In genomic region chr12:53299101-53299453, GRCh38 we compare ENCODE assay signal across 8 cellular contexts. TPM values are rescaled to one million over a fixed set of nuclear protein-coding genes. Genes with fewer than 3 reads are reported as not detected.
DNase-seq lines count a peak whose midpoint lies in the region; ATAC-seq and TF ChIP-seq lines count a peak whose summit lies in the region.

No MANE protein-coding gene starts in this region.

- no peaks in the 10 kb centered on the region for H3K9me3 Mint-ChIP-seq in CD8-positive, alpha-beta memory T cell

- peak overlapping the region; percentile 91 to 98 (median 95) for H3K27ac Mint-ChIP-seq in CD8-positive, alpha-beta memory T cell

- no peaks in the 10 kb centered on the region for H3K27me3 Mint-ChIP-seq in CD8-positive, alpha-beta memory T cell

- peaks cover 46% of the 10 kb centered on the region for H3K4me1 ChIP-seq in CD8-positive, alpha-beta memory T cell (ENCODE audit: insufficient read depth, low read length)
- peaks cover 33 to 36% of the 10 kb centered on the region in 2 donors for H3K4me1 ChIP-seq in gastrocnemius medialis

- peaks cover 0 to 73% (median 13%) of the 10 kb centered on the region in 3 donors for H3K36me3 Mint-ChIP-seq in CD8-positive, alpha-beta memory T cell

- CTCF ChIA-PET in CD8-positive, alpha-beta memory T cell (lab: Charles Lee): interaction anchor here (1.0 to 11.3 kb wide), 8 partner anchors 9 to 233 kb away, joined by 3 to 115 read pairs (median 7); partner anchors contain the start of gene AAAS

- ATAC-seq in gastrocnemius medialis: no peak

- no peaks in the 10 kb centered on the region for H3K27me3 ChIP-seq in CD8-positive, alpha-beta memory T cell (ENCODE audit: insufficient read depth, low read length, poor library complexity, severe bottlenecking)
- H3K27me3 ChIP-seq in gastrocnemius medialis: no peaks in the 10 kb centered on the region

- peak overlapping the region; percentile 97 to 99 (median 98) for H3K4me3 Mint-ChIP-seq in CD8-positive, alpha-beta memory T cell

- H3K27ac ChIP-seq in CD8-positive, alpha-beta memory T cell (ENCODE audit: low read depth, low read length): peak overlapping the region; percentile 63
- peak overlapping the region; percentile 67 to 85 (median 76) for H3K27ac ChIP-seq in gastrocnemius medialis

- TF ChIP-seq POLR2A in gastrocnemius medialis (IDR thresholded peaks at IDR 0.05): no peak

- H3K36me3 ChIP-seq in CD8-positive, alpha-beta memory T cell (ENCODE audit: insufficient read depth, low read length): peaks cover 20% of the 10 kb centered on the region
- peaks cover 0 to 24% of the 10 kb centered on the region in 2 donors for H3K36me3 ChIP-seq in gastrocnemius medialis

- POLR2A ChIA-PET in CD8-positive, alpha-beta memory T cell (lab: Charles Lee): interaction anchor here (0.9 to 1.7 kb wide), 7 partner anchors 22 to 202 kb away, joined by 3 to 13 read pairs (median 5); partner anchors contain the start of genes AAAS, CSAD, TARBP2 and ZNF740

- H3K4me1 Mint-ChIP-seq in CD8-positive, alpha-beta memory T cell: peaks cover 65 to 85% (median 78%) of the 10 kb centered on the region in 3 donors

- TF ChIP-seq CTCF in gastrocnemius medialis (IDR thresholded peaks at IDR 0.05 in 4 of 5, conservative IDR thresholded peaks at IDR 0.05 in 1 of 5): no peak

- intact Hi-C loops in gastrocnemius medialis (cut with DNase I; ENCODE audit: low total_unique reads): loop anchor here (1.0 to 5.0 kb wide), 2 partner anchors 22 to 47 kb away; partner anchors contain the start of gene AAAS

- in situ Hi-C loops in gastrocnemius medialis (cut with MboI; ENCODE audit: low sequenced_read_pairs in 4 of 4): no loop called here

- DNase-seq in CD8-positive, alpha-beta memory T cell: peak in 2 of 5 donors; percentile 20 to 65
- DNase-seq in NAMALWA (ENCODE audit: low spot score): peak; percentile 90
- peak; percentile 45 for DNase-seq in activated naive CD4-positive, alpha-beta T cell treated with Interleukin-2 at 50 U/mL for 16 hours
- peak; percentile 24 for DNase-seq in glomerular visceral epithelial cell (ENCODE audit: extremely low spot score)
- no peak for DNase-seq in gastrocnemius medialis
- no peak for DNase-seq in NCI-H1092 (lab: John Stamatoyannopoulos, UW)
- no peak for DNase-seq in iPS-NIHi11 (ENCODE audit: low spot score)
- DNase-seq in OCI-M2 (lab: John Stamatoyannopoulos, UW; ENCODE audit: unreplicated experiment): no peak

- peak overlapping the region; percentile 87 for H3K4me3 ChIP-seq in CD8-positive, alpha-beta memory T cell (ENCODE audit: low read length)
- peak overlapping the region; percentile 71 to 97 (median 86) for H3K4me3 ChIP-seq in gastrocnemius medialis

- no peaks in the 10 kb centered on the region for H3K9me3 ChIP-seq in CD8-positive, alpha-beta memory T cell (ENCODE audit: low read length)
- H3K9me3 ChIP-seq in gastrocnemius medialis: no peaks in the 10 kb centered on the region

RNA-seq across cellular contexts. Expression of gene MYG1, which starts 0.4 kb away (rescaled TPM):
- 10 to 100 TPM; 81.1 to 82.5 TPM for total RNA-seq in CD8-positive, alpha-beta memory T cell
- polyA plus RNA-seq in CD8-positive, alpha-beta memory T cell: 67.9 TPM
- total RNA-seq in gastrocnemius medialis: 10 to 100 TPM; 43.4 to 51.0 (median 46.0) TPM

RNA-seq across cellular contexts. Expression of gene PFDN5, which starts 3.7 kb away (rescaled TPM):
- total RNA-seq in CD8-positive, alpha-beta memory T cell: 100 to 1,000 TPM; 380 to 385 TPM
- 1,325 TPM for polyA plus RNA-seq in CD8-positive, alpha-beta memory T cell
- 100 to 1,000 TPM; 341 to 464 (median 358) TPM for total RNA-seq in gastrocnemius medialis

RNA-seq across cellular contexts. Expression of gene AAAS, which starts 22.3 kb away (rescaled TPM):
- 10 to 100 TPM; 77.9 to 79.7 TPM for total RNA-seq in CD8-positive, alpha-beta memory T cell
- 38.9 TPM for polyA plus RNA-seq in CD8-positive, alpha-beta memory T cell
- total RNA-seq in gastrocnemius medialis: 10 to 100 TPM; 30.5 to 47.9 (median 38.5) TPM

RNA-seq across cellular contexts. Expression of gene ESPL1, which starts 31.0 kb away (rescaled TPM):
- 10 to 100 TPM; 58.4 to 63.4 TPM for total RNA-seq in CD8-positive, alpha-beta memory T cell
- not detected for polyA plus RNA-seq in CD8-positive, alpha-beta memory T cell
- under 1 TPM in 3 of 4 donors, not detected in 1; 0.20 to 0.44 (median 0.24) TPM for total RNA-seq in gastrocnemius medialis

RNA-seq across cellular contexts. Expression of gene SP7, which starts 37.1 kb away (rescaled TPM):
- not detected for total RNA-seq in CD8-positive, alpha-beta memory T cell
- not detected for polyA plus RNA-seq in CD8-positive, alpha-beta memory T cell
- total RNA-seq in gastrocnemius medialis: not detected

Comparison
In these comparisons a context has a peak if more than half of its experiments do, and no peak if none do; other contexts are left out.
1. DNase-seq: peak in NAMALWA (single experiment), activated naive CD4-positive, alpha-beta T cell treated with Interleukin-2 at 50 U/mL for 16 hours (single experiment) and glomerular visceral epithelial cell (single experiment); none in gastrocnemius medialis (0 of 2), NCI-H1092 (single experiment), iPS-NIHi11 (single experiment) and OCI-M2 (single experiment).